ENCODE assay signal across 14 cellular contexts in the genomic region with DNA sequence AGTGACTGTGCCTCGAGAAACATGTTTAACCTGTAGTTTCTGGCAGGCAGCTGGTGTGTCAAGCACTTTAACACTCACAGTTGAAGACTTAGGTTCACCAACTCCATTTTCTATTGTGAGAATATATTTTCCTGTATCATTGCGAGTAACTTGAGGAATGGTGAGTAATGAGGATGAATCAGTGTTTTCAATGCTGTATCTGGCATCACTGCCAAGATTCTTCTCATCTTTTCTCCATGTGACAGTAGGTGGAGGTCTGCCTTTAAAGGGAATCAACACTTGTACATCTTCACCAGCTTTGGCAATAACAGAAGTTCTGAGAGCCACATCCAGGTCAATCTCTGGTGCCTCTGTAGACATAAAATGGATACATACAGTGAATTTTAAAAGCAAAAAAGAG.
DNase-seq lines count a peak whose midpoint lies in the region; ATAC-seq and TF ChIP-seq lines count a peak whose summit lies in the region.
"Had no signal": no experiment of that assay in that cellular context is flagged by ENCODE, and none has a peak within 500 bp of the region (broad histone marks: within the 10 kb centered on the region; RNA-seq: fewer than 3 reads in every experiment).

No MANE protein-coding gene starts in this region.

- no peaks in the 10 kb centered on the region for H3K4me1 Mint-ChIP-seq in type B pancreatic cell (ENCODE audit: unreplicated experiment)
- H3K4me1 Mint-ChIP-seq: brain had no signal

- no peaks in the 10 kb centered on the region for H3K9me3 Mint-ChIP-seq in type B pancreatic cell
- H3K9me3 Mint-ChIP-seq: brain had no signal

- no peak for ATAC-seq in GM21360 (IDR thresholded peaks at IDR 0.05; ENCODE audit: unreplicated experiment)
- no peak for ATAC-seq in GM19397 (IDR thresholded peaks at IDR 0.05; ENCODE audit: unreplicated experiment)
- ATAC-seq: lower lobe of right lung had no signal

- no peaks in the 10 kb centered on the region for H3K27me3 Mint-ChIP-seq in type B pancreatic cell
- H3K27me3 Mint-ChIP-seq: brain had no signal

- DNase-seq in EL = peak; percentile 83
- DNase-seq in RPMI7951 (ENCODE audit: low read depth) = peak; percentile 75
- peak; percentile 81 for DNase-seq in epithelial cell of proximal tubule (ENCODE audit: low read depth)
- DNase-seq in putamen (ENCODE audit: low spot score) = peak; percentile 2
- DNase-seq in GM19238 (ENCODE audit: insufficient read length, low spot score) = no peak
- DNase-seq in type B pancreatic cell (ENCODE audit: extremely low spot score, unreplicated experiment) = no peak
- DNase-seq: glutamatergic neuron; lower lobe of right lung; NCI-H524 treated with DMSO at 0.1 percent for 48 hours; SHP77 treated with DMSO at 0.1 percent for 48 hours; stimulated activated naive CD4-positive, alpha-beta T cell treated with Interleukin-2 at 50 U/mL for 16 hours had no signal

- TF ChIP-seq CTCF in epithelial cell of proximal tubule (conservative IDR thresholded peaks at IDR 0.05; ENCODE audit: low read depth, low read length) = no peak
- no peak for TF ChIP-seq CTCF in type B pancreatic cell (conservative IDR thresholded peaks at IDR 0.05)

- H3K4me3 ChIP-seq in epithelial cell of proximal tubule (ENCODE audit: low read depth, low read length) = no peak overlapping the region
- H3K4me3 ChIP-seq: lower lobe of right lung had no signal

- no peak overlapping the region for H3K27ac Mint-ChIP-seq in type B pancreatic cell
- H3K27ac Mint-ChIP-seq: brain had no signal

- no peak overlapping the region for H3K4me3 Mint-ChIP-seq in type B pancreatic cell
- H3K4me3 Mint-ChIP-seq: brain had no signal

- H3K36me3 Mint-ChIP-seq in type B pancreatic cell = peaks cover 37% of the 10 kb centered on the region

Comparison
In these comparisons a context has a peak if more than half of its experiments do, and no peak if none do; other contexts are left out.
1. DNase-seq: peak in EL (single experiment), RPMI7951 (single experiment), epithelial cell of proximal tubule (single experiment) and putamen (single experiment); none in GM19238 (single experiment) and type B pancreatic cell (single experiment).